In the genomic region with DNA sequence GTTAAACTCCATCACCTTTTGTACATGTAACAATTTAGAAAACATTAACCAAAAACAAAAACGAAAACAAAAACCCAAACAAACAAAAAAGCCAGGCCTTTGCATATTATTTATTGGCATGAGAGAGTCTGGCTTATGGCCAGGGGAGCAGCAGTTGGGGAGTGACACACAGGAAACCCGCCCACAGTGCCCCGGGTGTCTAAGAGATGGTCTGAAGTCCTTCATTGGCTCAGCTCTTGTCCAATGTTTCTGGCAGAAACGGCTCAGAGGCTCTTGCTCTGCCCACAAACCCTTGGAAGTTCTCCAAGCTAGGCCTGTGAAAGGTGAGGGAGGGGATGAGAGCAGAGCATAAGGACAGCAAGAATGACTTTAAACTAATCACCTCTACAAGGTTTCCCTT, we compare ENCODE assay signal across 9 cellular contexts.
DNase-seq lines count a peak whose midpoint lies in the region; ATAC-seq and TF ChIP-seq lines count a peak whose summit lies in the region.
"Had no signal": no experiment of that assay in that cellular context is flagged by ENCODE, and none has a peak within 500 bp of the region (broad histone marks: within the 10 kb centered on the region; RNA-seq: fewer than 3 reads in every experiment).

No MANE protein-coding gene starts in this region.

- peak; percentile 54 for DNase-seq in activated CD8-positive, alpha-beta memory T cell treated with anti-CD3 and anti-CD28 coated beads, Interleukin-2, amount 50 U/mL, for 48 hours
- DNase-seq in activated CD8-positive, alpha-beta memory T cell treated with anti-CD3 and anti-CD28 coated beads for 24 hours: no peak
- DNase-seq in SJCRH30 (peak; percentile 28 to 41), chondrocyte (ENCODE audit: low spot score) (no peak), NCI-H2227 (lab: John Stamatoyannopoulos, UW; ENCODE audit: unreplicated experiment) (no peak), stomach (no peak)
- peak; percentile 46 for DNase-seq in stimulated activated CD8-positive, alpha-beta memory T cell treated with anti-CD3 and anti-CD28 coated beads, Interleukin-4, amount 100 ng/mL, for 48 hours

- WGBS in stomach, 5 donors: 43 to 53% (median 51%) methylated on average over 4 of the region's 4 CpGs

- H3K4me1 Mint-ChIP-seq in chondrocyte (ENCODE audit: low read depth): peaks cover 4% of the 10 kb centered on the region

- H3K9me3 Mint-ChIP-seq in chondrocyte (ENCODE audit: low read depth): no peaks in the 10 kb centered on the region

- H3K27me3 Mint-ChIP-seq in chondrocyte (ENCODE audit: low read depth): peaks cover 11% of the 10 kb centered on the region

- intact Hi-C loops in stomach (cut with DNase I; ENCODE audit: low total_unique reads): no loop called here

- H3K36me3 Mint-ChIP-seq in chondrocyte (ENCODE audit: low read depth): no peaks in the 10 kb centered on the region

- H3K4me1 ChIP-seq in SJCRH30 (peaks cover 8% of the 10 kb centered on the region), stomach (no peaks in the 10 kb centered on the region)

- H3K27ac Mint-ChIP-seq in chondrocyte (ENCODE audit: unreplicated experiment): no peak overlapping the region

- TF ChIP-seq POLR2A in stomach (IDR thresholded peaks at IDR 0.05): no peak

- H3K27me3 ChIP-seq in SJCRH30: 0 out of 2 replicates have a peak, but pooled peaks cover 3% of the 10 kb centered on the region
- no peaks in the 10 kb centered on the region for H3K27me3 ChIP-seq in stomach

- TF ChIP-seq EP300 in stomach (IDR thresholded peaks at IDR 0.05): no peak

- H3K27ac ChIP-seq in SJCRH30 (no peak overlapping the region), stomach (no peak overlapping the region)

- H3K9me3 ChIP-seq in SJCRH30 (replicated peaks): no peaks in the 10 kb centered on the region
- no peaks in the 10 kb centered on the region for H3K9me3 ChIP-seq in stomach

- H3K4me3 Mint-ChIP-seq in chondrocyte (ENCODE audit: unreplicated experiment): no peak overlapping the region

- no peaks in the 10 kb centered on the region for H3K36me3 ChIP-seq in SJCRH30
- H3K36me3 ChIP-seq in stomach: no peaks in the 10 kb centered on the region

- TF ChIP-seq CTCF in chondrocyte (IDR thresholded peaks at IDR 0.05) (no peak), stomach (IDR thresholded peaks at IDR 0.05) (no peak)

- peak; percentile 67 for ATAC-seq in HG03064 (IDR thresholded peaks at IDR 0.05; ENCODE audit: low read depth, unreplicated experiment)

- H3K4me3 ChIP-seq in SJCRH30 (no peak overlapping the region), stomach (no peak overlapping the region)
- H3K4me3 ChIP-seq: lung had no signal

Comparison
In these comparisons a context has a peak if more than half of its experiments do, and no peak if none do; other contexts are left out.
1. DNase-seq: peak in activated CD8-positive, alpha-beta memory T cell treated with anti-CD3 and anti-CD28 coated beads, Interleukin-2, amount 50 U/mL, for 48 hours (single experiment), SJCRH30 (2 of 2) and stimulated activated CD8-positive, alpha-beta memory T cell treated with anti-CD3 and anti-CD28 coated beads, Interleukin-4, amount 100 ng/mL, for 48 hours (single experiment); none in activated CD8-positive, alpha-beta memory T cell treated with anti-CD3 and anti-CD28 coated beads for 24 hours (single experiment), chondrocyte (single experiment), NCI-H2227 (single experiment) and stomach (single experiment).